In the genomic region with DNA sequence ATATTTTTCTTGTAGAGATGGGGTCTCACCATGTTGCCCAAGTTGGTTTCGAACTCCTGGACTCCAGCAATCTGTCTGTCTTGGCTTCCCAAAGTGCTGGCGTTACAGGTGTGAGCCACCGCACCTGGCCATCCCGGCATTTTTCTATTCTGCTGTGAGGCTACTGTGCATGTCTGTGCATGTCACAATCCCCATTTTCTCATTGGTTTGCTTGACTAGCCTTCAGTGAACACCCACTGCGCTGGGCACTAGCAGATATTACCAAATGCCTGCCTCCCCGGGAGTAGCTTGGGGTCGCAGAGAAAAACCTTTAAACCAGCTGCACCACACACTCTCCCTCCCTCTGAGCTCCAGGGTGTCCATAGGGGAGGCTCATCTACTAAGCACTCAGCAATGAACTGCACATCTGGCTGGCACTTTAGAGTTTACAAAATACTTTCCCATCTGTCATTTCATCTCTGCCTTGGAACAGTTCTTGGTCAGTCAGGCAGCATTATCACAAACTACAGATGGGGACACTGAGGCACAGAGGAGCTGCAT, we compare ENCODE assay signal across 10 cellular contexts. TPM values are rescaled to one million over a fixed set of nuclear protein-coding genes. Genes with fewer than 3 reads are reported as not detected.
A peak's percentile ranks its signal among the peaks of the same experiment; 100 is the strongest.
DNase-seq lines count a peak whose midpoint lies in the region; ATAC-seq and TF ChIP-seq lines count a peak whose summit lies in the region.
"Had no signal": no experiment of that assay in that cellular context is flagged by ENCODE, and none has a peak within 500 bp of the region (broad histone marks: within the 10 kb centered on the region; RNA-seq: fewer than 3 reads in every experiment).

No MANE protein-coding gene starts in this region.

- H3K4me1 ChIP-seq in RWPE2 (ENCODE audit: insufficient read depth, poor library complexity, severe bottlenecking) = peaks cover 68% of the 10 kb centered on the region
- H3K4me1 ChIP-seq in esophagus (ENCODE audit: control insufficient read depth in 2 of 2, insufficient read depth in 2 of 2, low read length in 1 of 2) = peaks cover 10 to 27% of the 10 kb centered on the region in 2 donors
- H3K4me1 ChIP-seq in rectal smooth muscle tissue (ENCODE audit: control insufficient read depth, insufficient read depth, low read length) = peaks cover 41% of the 10 kb centered on the region

- H3K9me3 ChIP-seq in RWPE2 (ENCODE audit: severe bottlenecking) (no peaks in the 10 kb centered on the region), esophagus (ENCODE audit: control insufficient read depth in 2 of 2, insufficient read depth in 1 of 2, low read depth in 1 of 2, low read length in 1 of 2) (no peaks in the 10 kb centered on the region)
- H3K9me3 ChIP-seq: neutrophil had no signal

- H3K27me3 ChIP-seq in RWPE2 (ENCODE audit: insufficient read depth, poor library complexity, severe bottlenecking) (no peaks in the 10 kb centered on the region), esophagus (ENCODE audit: control insufficient read depth in 1 of 2, insufficient read depth in 2 of 2, low read length in 2 of 2) (no peaks in the 10 kb centered on the region), rectal smooth muscle tissue (ENCODE audit: control insufficient read depth, insufficient read depth, low read length) (no peaks in the 10 kb centered on the region)

- no peak overlapping the region for H3K9ac ChIP-seq in rectal smooth muscle tissue (ENCODE audit: low read length)

- peak overlapping the region; percentile 98 for H3K27ac ChIP-seq in RWPE2 (ENCODE audit: poor library complexity, severe bottlenecking)
- peak overlapping the region; percentile 96 to 98 for H3K27ac ChIP-seq in esophagus (ENCODE audit: low read depth in 2 of 2, low read length in 1 of 2)
- H3K27ac ChIP-seq in rectal smooth muscle tissue (ENCODE audit: low read depth, low read length) = peak overlapping the region; percentile 92
- H3K27ac ChIP-seq: neutrophil had no signal

- TF ChIP-seq CTCF in RWPE2 (IDR thresholded peaks at IDR 0.05; ENCODE audit: poor library complexity, severe bottlenecking) = no peak

- no peak overlapping the region for H3K4me3 ChIP-seq in RWPE2 (ENCODE audit: severe bottlenecking)
- H3K4me3 ChIP-seq in esophagus (ENCODE audit: low read depth in 1 of 2, low read length in 2 of 2) = peak overlapping the region; percentile 19 to 82
- no peak overlapping the region for H3K4me3 ChIP-seq in rectal smooth muscle tissue (ENCODE audit: low read length)

- DNase-seq in EH (ENCODE audit: low read depth) = peak; percentile 41
- no peak for DNase-seq in RWPE2 (ENCODE audit: low spot score)
- DNase-seq in LoVo (ENCODE audit: low spot score) = no peak
- no peak for DNase-seq in COLO668 (lab: John Stamatoyannopoulos, UW; ENCODE audit: unreplicated experiment)
- DNase-seq: NCI-H2029 had no signal

- 71 to 79% methylated on average over 7 of the region's 7 CpGs for WGBS in esophagus, 2 donors

- peaks cover 73% of the 10 kb centered on the region for H3K36me3 ChIP-seq in RWPE2 (ENCODE audit: low read depth)
- H3K36me3 ChIP-seq in esophagus (ENCODE audit: control insufficient read depth in 2 of 2, insufficient read depth in 2 of 2, low read length in 1 of 2) = peaks cover 3 to 19% of the 10 kb centered on the region in 2 donors
- no peaks in the 10 kb centered on the region for H3K36me3 ChIP-seq in rectal smooth muscle tissue (ENCODE audit: control insufficient read depth, insufficient read depth, low read length)
- H3K36me3 ChIP-seq: neutrophil had no signal

- ATAC-seq in RWPE2 (ENCODE audit: low read depth) = peak; percentile 2; the same call in 1 of the 3 replicates
- no peak for ATAC-seq in HG03442 (IDR thresholded peaks at IDR 0.05; ENCODE audit: unreplicated experiment)
- ATAC-seq in GM21360 (IDR thresholded peaks at IDR 0.05; ENCODE audit: unreplicated experiment) = no peak

RNA-seq across cellular contexts. Expression of a gene that starts 4.9 kb away (rescaled TPM):
- 100 to 1,000 TPM in 1 of 2 donors, 10 to 100 TPM in 1; 69.4 to 152 TPM for polyA plus RNA-seq in esophagus

RNA-seq across cellular contexts. Expression of a gene that starts 39.5 kb away (rescaled TPM):
- 10 to 100 TPM; 10.8 to 14.4 TPM for polyA plus RNA-seq in esophagus

Comparison
In these comparisons a context has a peak if more than half of its experiments do, and no peak if none do; other contexts are left out.
1. H3K4me3 ChIP-seq: peak in esophagus (2 of 2); none in RWPE2 (single experiment) and rectal smooth muscle tissue (single experiment).
2. Peak in every context shown above with its lines, with median percentiles within 50 percentile points of each other: H3K27ac ChIP-seq.